In the genomic region with DNA sequence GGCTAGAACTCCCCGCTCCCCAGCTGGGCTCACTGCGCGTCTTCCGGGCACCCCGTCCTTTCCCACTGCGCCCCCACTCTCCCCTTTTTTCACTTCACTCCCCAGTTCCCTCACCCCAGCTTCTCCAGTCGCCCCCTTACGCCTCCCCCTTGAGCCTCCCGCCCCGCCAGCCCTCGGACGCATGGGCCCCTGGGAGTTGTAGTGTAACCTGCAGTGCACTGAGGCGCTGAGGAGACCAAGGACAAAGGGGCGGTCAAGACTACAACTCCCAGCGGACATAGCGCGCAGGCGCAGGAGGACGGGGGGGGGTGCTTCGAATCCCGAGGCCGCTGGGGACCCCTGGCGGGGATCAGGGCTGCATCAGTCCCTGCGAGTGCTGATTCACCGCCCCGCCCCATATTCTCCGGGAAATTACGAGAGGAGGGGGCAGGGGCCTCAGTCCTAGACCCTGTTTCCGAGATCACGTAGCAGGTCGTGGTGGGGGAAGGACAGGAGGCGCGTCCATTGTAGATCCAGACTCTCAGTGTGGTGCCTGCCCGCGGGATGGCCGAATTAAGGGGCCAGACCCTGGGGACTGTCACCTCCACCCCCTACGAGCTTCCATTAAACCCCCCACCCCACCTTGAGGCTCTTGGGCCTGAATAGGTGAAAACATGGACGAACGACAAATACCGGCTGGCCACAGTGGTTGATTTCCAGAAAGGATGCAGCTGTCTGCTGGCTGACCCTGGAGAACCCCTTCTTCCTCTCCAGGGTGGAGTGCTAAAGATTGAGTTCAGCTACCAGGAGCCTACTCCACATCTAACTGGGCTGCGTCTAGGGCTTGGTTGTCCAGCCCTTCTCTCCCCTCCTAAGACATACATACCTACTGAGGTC, we compare ENCODE assay signal across 8 cellular contexts. TPM values are rescaled to one million over a fixed set of nuclear protein-coding genes. Genes with fewer than 3 reads are reported as not detected.
DNase-seq lines count a peak whose midpoint lies in the region; ATAC-seq and TF ChIP-seq lines count a peak whose summit lies in the region.

No MANE protein-coding gene starts in this region.

- H3K9ac ChIP-seq in KMS-11: peak overlapping the region; percentile 95

- H2AFZ ChIP-seq in KMS-11 (ENCODE audit: low read depth): peak overlapping the region; percentile 63; the same call in 1 of the 2 replicates

- peak; percentile 78 for TF ChIP-seq CTCF in KMS-11 (conservative IDR thresholded peaks at IDR 0.05; ENCODE audit: low read depth, low read length)

- peak; percentile 97 for DNase-seq in DMS79 treated with DMSO at 0.1 percent for 48 hours (lab: John Stamatoyannopoulos, UW)
- peak; percentile 96 for DNase-seq in activated T-cell treated with anti-CD3 and anti-CD28 coated beads, Interleukin-2, amount 50 U/mL, for 48 hours
- peak; percentile 93 to 95 for DNase-seq in stimulated activated CD8-positive, alpha-beta memory T cell treated with anti-CD3 and anti-CD28 coated beads, Interleukin-7, amount 100 ng/mL, for 4 hours (ENCODE audit: low read depth in 2 of 2)

- H3K4me2 ChIP-seq in KMS-11: peak overlapping the region; percentile 44; the same call in 1 of the 2 replicates

- peaks cover 43% of the 10 kb centered on the region for H3K79me2 ChIP-seq in KMS-11 (ENCODE audit: insufficient read depth, low read depth)

- H3K4me1 ChIP-seq in KMS-11 (ENCODE audit: low read depth, poor library complexity, severe bottlenecking) (peaks cover 46% of the 10 kb centered on the region), muscle layer of duodenum (ENCODE audit: control insufficient read depth in 1 of 2, insufficient read depth in 2 of 2, low read length in 2 of 2) (peaks cover 18 to 35% of the 10 kb centered on the region in 2 donors)

- H3K4me3 ChIP-seq in KMS-11 (IDR thresholded peaks at IDR 0.05; ENCODE audit: insufficient read depth, low read depth, low read length): peak overlapping the region; percentile 13
- peak overlapping the region; percentile 95 to 99 for H3K4me3 ChIP-seq in muscle layer of duodenum (ENCODE audit: low read depth in 1 of 2, low read length in 2 of 2)

- peak overlapping the region; percentile 89 for H3K27ac ChIP-seq in KMS-11
- peak overlapping the region; percentile 96 for H3K27ac ChIP-seq in muscle layer of duodenum (ENCODE audit: low read length)

- ATAC-seq in GM21786 (IDR thresholded peaks at IDR 0.05; ENCODE audit: unreplicated experiment) (peak; percentile 92), esophagus mucosa (peak; percentile 95)

- no peaks in the 10 kb centered on the region for H3K9me3 ChIP-seq in muscle layer of duodenum (ENCODE audit: control insufficient read depth in 1 of 2, low read length in 2 of 2)

- peaks cover 29% of the 10 kb centered on the region for H4K20me1 ChIP-seq in KMS-11 (ENCODE audit: insufficient read depth)

- H3K36me3 ChIP-seq in KMS-11 (ENCODE audit: insufficient read depth): peaks cover 19% of the 10 kb centered on the region; the same call in 1 of the 2 replicates
- peaks cover 0 to 4% of the 10 kb centered on the region in 2 donors for H3K36me3 ChIP-seq in muscle layer of duodenum (ENCODE audit: control insufficient read depth in 1 of 2, insufficient read depth in 2 of 2, low read length in 2 of 2)

- H3K27me3 ChIP-seq in KMS-11 (ENCODE audit: insufficient read depth, low read depth) (no peaks in the 10 kb centered on the region), muscle layer of duodenum (ENCODE audit: low read depth, low read length) (no peaks in the 10 kb centered on the region)

TF ChIP-seq in PFSK-1, 5 proteins besides CTCF, POLR2A, EP300 and RAD21:
- peak; percentile 71 for TF ChIP-seq POLR2AphosphoS5 (IDR thresholded peaks at IDR 0.05; ENCODE audit: low read depth, low read length)
- TF ChIP-seq, protein P1, sequence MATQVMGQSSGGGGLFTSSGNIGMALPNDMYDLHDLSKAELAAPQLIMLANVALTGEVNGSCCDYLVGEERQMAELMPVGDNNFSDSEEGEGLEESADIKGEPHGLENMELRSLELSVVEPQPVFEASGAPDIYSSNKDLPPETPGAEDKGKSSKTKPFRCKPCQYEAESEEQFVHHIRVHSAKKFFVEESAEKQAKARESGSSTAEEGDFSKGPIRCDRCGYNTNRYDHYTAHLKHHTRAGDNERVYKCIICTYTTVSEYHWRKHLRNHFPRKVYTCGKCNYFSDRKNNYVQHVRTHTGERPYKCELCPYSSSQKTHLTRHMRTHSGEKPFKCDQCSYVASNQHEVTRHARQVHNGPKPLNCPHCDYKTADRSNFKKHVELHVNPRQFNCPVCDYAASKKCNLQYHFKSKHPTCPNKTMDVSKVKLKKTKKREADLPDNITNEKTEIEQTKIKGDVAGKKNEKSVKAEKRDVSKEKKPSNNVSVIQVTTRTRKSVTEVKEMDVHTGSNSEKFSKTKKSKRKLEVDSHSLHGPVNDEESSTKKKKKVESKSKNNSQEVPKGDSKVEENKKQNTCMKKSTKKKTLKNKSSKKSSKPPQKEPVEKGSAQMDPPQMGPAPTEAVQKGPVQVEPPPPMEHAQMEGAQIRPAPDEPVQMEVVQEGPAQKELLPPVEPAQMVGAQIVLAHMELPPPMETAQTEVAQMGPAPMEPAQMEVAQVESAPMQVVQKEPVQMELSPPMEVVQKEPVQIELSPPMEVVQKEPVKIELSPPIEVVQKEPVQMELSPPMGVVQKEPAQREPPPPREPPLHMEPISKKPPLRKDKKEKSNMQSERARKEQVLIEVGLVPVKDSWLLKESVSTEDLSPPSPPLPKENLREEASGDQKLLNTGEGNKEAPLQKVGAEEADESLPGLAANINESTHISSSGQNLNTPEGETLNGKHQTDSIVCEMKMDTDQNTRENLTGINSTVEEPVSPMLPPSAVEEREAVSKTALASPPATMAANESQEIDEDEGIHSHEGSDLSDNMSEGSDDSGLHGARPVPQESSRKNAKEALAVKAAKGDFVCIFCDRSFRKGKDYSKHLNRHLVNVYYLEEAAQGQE (IDR thresholded peaks at IDR 0.05; ENCODE audit: insufficient read depth in 1 of 2, low read depth in 2 of 2, low read length in 2 of 2): no peak; a peak in 1 of 4 replicates
- TF ChIP-seq FOXP2 (optimal IDR thresholded peaks at IDR 0.05; ENCODE audit: borderline replicate concordance, extremely low read depth, extremely low read length, insufficient read depth): peak; percentile 77
- no peak for TF ChIP-seq TAF1 (IDR thresholded peaks at IDR 0.05; ENCODE audit: borderline replicate concordance, insufficient read depth, low read length)

RNA-seq across cellular contexts. Expression of a gene that starts 0.6 kb away (rescaled TPM):
- polyA plus RNA-seq in PFSK-1 (2012; ENCODE audit: insufficient read length, low read depth): 108 TPM
- 86.9 TPM for total RNA-seq in esophagus mucosa

RNA-seq across cellular contexts. Expression of a gene that starts 50.1 kb away (rescaled TPM):
- polyA plus RNA-seq in PFSK-1 (2012; ENCODE audit: insufficient read length, low read depth): 4.0 TPM
- total RNA-seq in esophagus mucosa: 0.92 TPM

RNA-seq across cellular contexts. Expression of a gene that starts 56.9 kb away (rescaled TPM):
- 2,108 TPM for polyA plus RNA-seq in PFSK-1 (2012; ENCODE audit: insufficient read length, low read depth)
- 4,957 TPM for total RNA-seq in esophagus mucosa

Comparison
In these comparisons a context has a peak if more than half of its experiments do, and no peak if none do; other contexts are left out.
1. Peak in every context shown above with its lines: DNase-seq, ATAC-seq, H3K4me3 ChIP-seq and H3K27ac ChIP-seq.